In the genomic region with DNA sequence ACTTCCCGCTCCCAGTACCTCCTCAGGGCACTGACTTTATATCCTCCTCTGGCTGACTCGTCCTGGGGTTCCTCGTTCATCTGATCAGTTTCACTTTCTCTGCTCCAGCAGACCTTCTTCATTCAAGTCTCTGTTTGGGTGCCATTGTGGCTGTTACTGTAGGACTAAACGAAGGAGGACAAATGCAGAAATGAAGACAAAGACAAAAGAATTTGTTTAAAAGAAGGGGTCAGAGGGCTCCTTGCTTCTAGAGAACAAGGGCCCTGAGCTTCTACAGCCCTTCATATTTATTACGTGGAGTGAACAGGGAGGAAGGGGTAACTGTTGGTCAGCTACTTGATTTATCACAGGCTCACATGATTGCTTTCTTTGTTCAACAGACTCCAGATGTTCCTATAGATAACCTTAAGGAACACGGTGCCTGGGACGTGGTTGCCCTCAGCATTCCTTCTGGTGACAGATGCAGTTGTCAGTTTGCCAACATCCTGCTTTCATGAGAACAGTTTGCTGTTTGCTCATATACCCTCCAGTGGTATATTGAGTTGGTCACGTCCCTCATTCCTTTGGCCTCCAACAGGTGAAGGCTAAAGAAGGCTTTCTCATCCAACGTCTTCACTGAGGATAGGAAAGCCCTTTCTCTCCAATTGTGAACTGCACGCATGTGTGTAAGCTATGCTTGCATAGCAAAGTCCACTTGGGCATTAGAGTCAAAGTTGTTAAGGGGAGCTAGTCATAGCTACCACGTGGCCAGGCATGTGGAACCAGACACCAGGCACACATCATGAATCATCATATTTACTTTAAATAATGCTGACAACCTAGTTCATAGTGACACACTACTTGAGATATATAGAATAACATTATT, we compare ENCODE assay signal across 11 cellular contexts.
A peak's percentile ranks its signal among the peaks of the same experiment; 100 is the strongest.
DNase-seq lines count a peak whose midpoint lies in the region; ATAC-seq and TF ChIP-seq lines count a peak whose summit lies in the region.
"Had no signal": no experiment of that assay in that cellular context is flagged by ENCODE, and none has a peak within 500 bp of the region (broad histone marks: within the 10 kb centered on the region; RNA-seq: fewer than 3 reads in every experiment).

No MANE protein-coding gene starts in this region.

- peaks cover 4% of the 10 kb centered on the region for H3K4me1 ChIP-seq in CD4-positive, alpha-beta memory T cell (ENCODE audit: insufficient read depth, low read length)
- H3K4me1 ChIP-seq in right lobe of liver, result no peaks in the 10 kb centered on the region
- no peaks in the 10 kb centered on the region for H3K4me1 ChIP-seq in suprapubic skin
- no peaks in the 10 kb centered on the region for H3K4me1 ChIP-seq in prostate gland (replicated peaks)
- H3K4me1 ChIP-seq: testis had no signal

- TF ChIP-seq EP300 in suprapubic skin (IDR thresholded peaks at IDR 0.05), result no peak

- CTCF ChIA-PET in CD4-positive, alpha-beta memory T cell (lab: Charles Lee; ENCODE audit: partially characterized antibody), result no interaction called here
- CTCF ChIA-PET in activated CD8-positive, alpha-beta T cell treated with anti-CD3 and anti-CD28 coated beads for 36 hours (lab: Charles Lee), result no interaction called here

- no peak for TF ChIP-seq CTCF in activated CD8-positive, alpha-beta T cell treated with anti-CD3 and anti-CD28 coated beads for 36 hours (IDR thresholded peaks at IDR 0.05)
- TF ChIP-seq CTCF in right lobe of liver (IDR thresholded peaks at IDR 0.05) (no peak), suprapubic skin (IDR thresholded peaks at IDR 0.05) (no peak), prostate gland (IDR thresholded peaks at IDR 0.05) (no peak)

- no peaks in the 10 kb centered on the region for H3K9me3 Mint-ChIP-seq in CD4-positive, alpha-beta memory T cell
- no peaks in the 10 kb centered on the region for H3K9me3 Mint-ChIP-seq in activated CD8-positive, alpha-beta T cell treated with anti-CD3 and anti-CD28 coated beads for 36 hours
- H3K9me3 Mint-ChIP-seq: activated naive CD8-positive, alpha-beta T cell treated with anti-CD3 and anti-CD28 coated beads, Interleukin-2, amount 50 U/mL, for 24 hours had no signal

- H3K27me3 Mint-ChIP-seq in CD4-positive, alpha-beta memory T cell, result peaks cover 2 to 4% of the 10 kb centered on the region in 2 donors
- peaks cover 2% of the 10 kb centered on the region for H3K27me3 Mint-ChIP-seq in activated CD8-positive, alpha-beta T cell treated with anti-CD3 and anti-CD28 coated beads for 36 hours
- H3K27me3 Mint-ChIP-seq: activated naive CD8-positive, alpha-beta T cell treated with anti-CD3 and anti-CD28 coated beads, Interleukin-2, amount 50 U/mL, for 24 hours had no signal

- no peaks in the 10 kb centered on the region for H3K36me3 Mint-ChIP-seq in CD4-positive, alpha-beta memory T cell
- H3K36me3 Mint-ChIP-seq in activated CD8-positive, alpha-beta T cell treated with anti-CD3 and anti-CD28 coated beads for 36 hours (ENCODE audit: low read depth), result no peaks in the 10 kb centered on the region

- DNase-seq in CD4-positive, alpha-beta memory T cell, result no peak
- peak; percentile 29 to 33 for DNase-seq in Kasumi-1 (lab: John Stamatoyannopoulos, UW)
- DNase-seq in activated CD8-positive, alpha-beta T cell treated with anti-CD3 and anti-CD28 coated beads for 36 hours, result no peak
- no peak for DNase-seq in right lobe of liver
- DNase-seq in D341Med (ENCODE audit: low spot score), result no peak
- no peak for DNase-seq in suprapubic skin (ENCODE audit: low spot score in 2 of 2)
- no peak for DNase-seq in prostate gland (ENCODE audit: low spot score)
- DNase-seq: activated naive CD8-positive, alpha-beta T cell treated with anti-CD3 and anti-CD28 coated beads, Interleukin-2, amount 50 U/mL, for 24 hours; NCI-H2081; testis had no signal

- 48% methylated on average over 10 of the region's 11 CpGs for WGBS in right lobe of liver (ENCODE audit: insufficient coverage, low coverage, low lambda C conversion rate, missing lambda C conversion rate)
- WGBS in suprapubic skin, result 48% methylated on average over 11 of the region's 11 CpGs
- 56% methylated on average over 11 of the region's 11 CpGs for WGBS in prostate gland

- H3K36me3 ChIP-seq in CD4-positive, alpha-beta memory T cell (ENCODE audit: insufficient read depth, low read length), result no peaks in the 10 kb centered on the region
- H3K36me3 ChIP-seq in right lobe of liver, result no peaks in the 10 kb centered on the region
- H3K36me3 ChIP-seq in suprapubic skin, result no peaks in the 10 kb centered on the region
- H3K36me3 ChIP-seq in prostate gland, result no peaks in the 10 kb centered on the region

- no peaks in the 10 kb centered on the region for H3K27me3 ChIP-seq in CD4-positive, alpha-beta memory T cell (ENCODE audit: insufficient read depth, low read length)
- H3K27me3 ChIP-seq in right lobe of liver (no peaks in the 10 kb centered on the region), suprapubic skin (peaks cover 9% of the 10 kb centered on the region), prostate gland (replicated peaks; ENCODE audit: insufficient read depth) (peaks cover 3% of the 10 kb centered on the region)
- H3K27me3 ChIP-seq: testis had no signal

- H3K27ac ChIP-seq in CD4-positive, alpha-beta memory T cell (ENCODE audit: low read depth, low read length), result no peak overlapping the region
- H3K27ac ChIP-seq in right lobe of liver, result no peak overlapping the region
- H3K27ac ChIP-seq in suprapubic skin, result no peak overlapping the region
- no peak overlapping the region for H3K27ac ChIP-seq in prostate gland
- H3K27ac ChIP-seq: testis had no signal

- H3K9me3 ChIP-seq in CD4-positive, alpha-beta memory T cell (ENCODE audit: control insufficient read depth in 1 of 2, low read length in 2 of 2), result no peaks in the 10 kb centered on the region
- H3K9me3 ChIP-seq in right lobe of liver (no peaks in the 10 kb centered on the region), suprapubic skin (no peaks in the 10 kb centered on the region), prostate gland (no peaks in the 10 kb centered on the region)
- H3K9me3 ChIP-seq: testis had no signal

- peak overlapping the region in 7 of 8 donors; percentile 5 to 78 (median 46) for H3K4me3 Mint-ChIP-seq in CD4-positive, alpha-beta memory T cell
- peak overlapping the region; percentile 6 for H3K4me3 Mint-ChIP-seq in activated CD8-positive, alpha-beta T cell treated with anti-CD3 and anti-CD28 coated beads for 36 hours
- H3K4me3 Mint-ChIP-seq: activated naive CD8-positive, alpha-beta T cell treated with anti-CD3 and anti-CD28 coated beads, Interleukin-2, amount 50 U/mL, for 24 hours had no signal

- peaks cover 2 to 9% (median 4%) of the 10 kb centered on the region in 4 donors for H3K4me1 Mint-ChIP-seq in CD4-positive, alpha-beta memory T cell
- H3K4me1 Mint-ChIP-seq in activated CD8-positive, alpha-beta T cell treated with anti-CD3 and anti-CD28 coated beads for 36 hours (ENCODE audit: low read depth), result peaks cover 25% of the 10 kb centered on the region

- POLR2A ChIA-PET in CD4-positive, alpha-beta memory T cell (lab: Charles Lee; ENCODE audit: partially characterized antibody), result interaction anchor here (1.0 to 1.5 kb wide), 2 partner anchors 11 to 137 kb away, joined by 3 to 4 read pairs; no protein-coding TSS in a partner anchor
- POLR2A ChIA-PET in activated CD8-positive, alpha-beta T cell treated with anti-CD3 and anti-CD28 coated beads for 36 hours (lab: Charles Lee), result interaction anchor here (1.4 kb wide), 1 partner anchor 14 kb away, joined by 5 read pairs; no protein-coding TSS in a partner anchor

- TF ChIP-seq POLR2A in right lobe of liver (IDR thresholded peaks at IDR 0.05), result no peak
- TF ChIP-seq POLR2A in suprapubic skin (IDR thresholded peaks at IDR 0.05), result no peak
- TF ChIP-seq POLR2A in prostate gland (IDR thresholded peaks at IDR 0.05), result no peak

- H3K4me3 ChIP-seq in CD4-positive, alpha-beta memory T cell (ENCODE audit: low read length in 2 of 2), result peak overlapping the region in 1 of 2 donors; percentile 33
- H3K4me3 ChIP-seq in right lobe of liver, result no peak overlapping the region
- H3K4me3 ChIP-seq in suprapubic skin, result no peak overlapping the region
- H3K4me3 ChIP-seq in prostate gland, result no peak overlapping the region
- H3K4me3 ChIP-seq: testis had no signal

- intact Hi-C loops in CD4-positive, alpha-beta memory T cell (cut with micrococcal nuclease), result no loop called here
- intact Hi-C loops in activated CD8-positive, alpha-beta T cell treated with anti-CD3 and anti-CD28 coated beads for 36 hours (cut with micrococcal nuclease), result no loop called here
- intact Hi-C loops in right lobe of liver (cut with DNase I), result no loop called here
- intact Hi-C loops in prostate gland (cut with DNase I), result no loop called here

- H3K27ac Mint-ChIP-seq in CD4-positive, alpha-beta memory T cell, result peak overlapping the region in 3 of 7 donors; percentile 1 to 5 (median 4)
- H3K27ac Mint-ChIP-seq in activated CD8-positive, alpha-beta T cell treated with anti-CD3 and anti-CD28 coated beads for 36 hours, result no peak overlapping the region
- H3K27ac Mint-ChIP-seq: activated naive CD8-positive, alpha-beta T cell treated with anti-CD3 and anti-CD28 coated beads, Interleukin-2, amount 50 U/mL, for 24 hours had no signal

- ATAC-seq in activated CD8-positive, alpha-beta T cell treated with anti-CD3 and anti-CD28 coated beads for 36 hours, result no peak
- ATAC-seq in right lobe of liver, result peak in 3 of 4 donors; percentile 41 to 73 (median 72)
- ATAC-seq in GM21737 (IDR thresholded peaks at IDR 0.05; ENCODE audit: unreplicated experiment), result no peak
- ATAC-seq: activated naive CD8-positive, alpha-beta T cell treated with anti-CD3 and anti-CD28 coated beads, Interleukin-2, amount 50 U/mL, for 24 hours had no signal

Comparison
In these comparisons a context has a peak if more than half of its experiments do, and no peak if none do; other contexts are left out.
1. DNase-seq: peak in Kasumi-1 (2 of 2); none in CD4-positive, alpha-beta memory T cell (0 of 5), activated CD8-positive, alpha-beta T cell treated with anti-CD3 and anti-CD28 coated beads for 36 hours (single experiment), right lobe of liver (0 of 3), D341Med (single experiment), suprapubic skin (0 of 2) and prostate gland (single experiment).
2. ATAC-seq: peak in right lobe of liver (3 of 4); none in activated CD8-positive, alpha-beta T cell treated with anti-CD3 and anti-CD28 coated beads for 36 hours (single experiment) and GM21737 (single experiment).